Comparison of ENCODE assay signal across 17 cellular contexts in the genomic region with DNA sequence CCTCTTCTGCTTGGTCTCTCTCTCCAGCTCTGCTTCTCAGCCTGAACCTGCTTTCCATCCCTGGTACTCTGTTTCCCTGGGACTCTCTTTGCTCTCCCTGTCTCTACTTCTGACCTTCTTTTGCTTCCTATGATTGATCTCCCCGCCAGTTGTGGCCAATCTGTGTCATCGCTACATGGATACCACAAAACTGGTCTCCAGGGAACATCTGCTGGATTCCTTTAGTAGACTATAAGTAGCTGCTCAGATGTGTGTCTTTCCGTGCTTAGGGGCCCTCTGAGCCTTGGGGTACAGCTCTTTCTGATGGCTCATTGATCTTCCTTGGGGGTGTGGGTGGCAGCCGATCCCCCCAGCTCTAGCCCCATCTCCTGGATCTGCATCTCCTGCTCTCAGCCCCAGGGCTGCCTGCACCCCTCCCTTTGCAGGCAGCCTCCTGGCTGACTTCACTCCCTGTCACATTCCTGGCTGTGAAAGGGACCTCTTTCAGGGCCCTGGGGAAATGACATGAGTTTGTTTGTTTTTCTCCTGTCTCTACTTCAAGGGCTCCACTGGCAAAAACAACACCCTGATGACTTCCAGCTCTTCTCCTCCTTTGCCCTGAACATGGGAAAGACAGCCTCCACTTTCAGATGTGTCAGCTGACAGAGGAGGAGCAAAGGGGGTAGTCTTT.
A peak's percentile ranks its signal among the peaks of the same experiment; 100 is the strongest.
DNase-seq lines count a peak whose midpoint lies in the region; ATAC-seq and TF ChIP-seq lines count a peak whose summit lies in the region.
"Had no signal": no experiment of that assay in that cellular context is flagged by ENCODE, and none has a peak within 500 bp of the region (broad histone marks: within the 10 kb centered on the region; RNA-seq: fewer than 3 reads in every experiment).

No MANE protein-coding gene starts in this region.

- TF ChIP-seq CTCF in right atrium auricular region (IDR thresholded peaks at IDR 0.05) (no peak), NB4 (IDR thresholded peaks at IDR 0.05; ENCODE audit: low read depth, low read length) (no peak), fibroblast of mammary gland (conservative IDR thresholded peaks at IDR 0.05; ENCODE audit: control insufficient read depth, insufficient read depth, low read depth, low read length) (no peak), foreskin keratinocyte (conservative IDR thresholded peaks at IDR 0.05) (no peak)

- no peak overlapping the region for H3K4me3 ChIP-seq in right atrium auricular region
- H3K4me3 ChIP-seq in NB4 (ENCODE audit: low read depth, low read length): no peak overlapping the region
- no peak overlapping the region for H3K4me3 ChIP-seq in fibroblast of mammary gland (ENCODE audit: control insufficient read depth, low read depth, low read length)
- H3K4me3 ChIP-seq: A549, SJCRH30 had no signal

- TF ChIP-seq POLR2A in NB4 (IDR thresholded peaks at IDR 0.05; ENCODE audit: extremely low read depth, insufficient read length): no peak

- H3K4me1 ChIP-seq in right atrium auricular region: no peaks in the 10 kb centered on the region
- no peaks in the 10 kb centered on the region for H3K4me1 ChIP-seq in foreskin keratinocyte
- H3K4me1 ChIP-seq: A549 had no signal

- H3K27me3 ChIP-seq in right atrium auricular region (no peaks in the 10 kb centered on the region), foreskin keratinocyte (peaks cover 36% of the 10 kb centered on the region)
- H3K27me3 ChIP-seq: SJCRH30 had no signal

- no peaks in the 10 kb centered on the region for H3K9me3 ChIP-seq in right atrium auricular region
- H3K9me3 ChIP-seq: A549, SJCRH30 had no signal

- H3K27ac ChIP-seq in right atrium auricular region: no peak overlapping the region
- H3K27ac ChIP-seq in foreskin keratinocyte: no peak overlapping the region
- H3K27ac ChIP-seq: A549, SJCRH30 had no signal

- ATAC-seq in Right ventricle myocardium superior (ENCODE audit: poor library complexity): no peak
- ATAC-seq in GM19328 (IDR thresholded peaks at IDR 0.05; ENCODE audit: unreplicated experiment): no peak
- ATAC-seq in foreskin keratinocyte: no peak
- ATAC-seq: A549, HCT116 had no signal

- intact Hi-C loops in Right ventricle myocardium superior (cut with DNase I): no loop called here

- no peaks in the 10 kb centered on the region for H3K36me3 ChIP-seq in right atrium auricular region
- H3K36me3 ChIP-seq: SJCRH30 had no signal

- DNase-seq in right atrium auricular region (ENCODE audit: low spot score) (peak; percentile 30), Right ventricle myocardium superior (no peak), NB4 (ENCODE audit: low read depth) (peak; percentile 56), fibroblast of mammary gland (ENCODE audit: low read depth) (peak; percentile 49), ureter (ENCODE audit: low spot score) (peak; percentile 30), dedifferentiated amniotic fluid mesenchymal stem cell (ENCODE audit: extremely low spot score) (no peak), foreskin keratinocyte (no peak)
- DNase-seq: DMS 273 treated with DMSO at 0.1 percent for 48 hours, EL, NCI-H1105, NCI-H1694 treated with DMSO at 0.1 percent for 48 hours, NCI-H446 treated with DMSO at 0.1 percent for 48 hours, RPMI8226 had no signal

Comparison
In these comparisons a context has a peak if more than half of its experiments do, and no peak if none do; other contexts are left out.
1. DNase-seq: peak in right atrium auricular region (single experiment), NB4 (single experiment), fibroblast of mammary gland (single experiment) and ureter (single experiment); none in Right ventricle myocardium superior (single experiment), dedifferentiated amniotic fluid mesenchymal stem cell (single experiment) and foreskin keratinocyte (0 of 2).